Comparison of ENCODE assay signal across 8 cellular contexts in the genomic region with DNA sequence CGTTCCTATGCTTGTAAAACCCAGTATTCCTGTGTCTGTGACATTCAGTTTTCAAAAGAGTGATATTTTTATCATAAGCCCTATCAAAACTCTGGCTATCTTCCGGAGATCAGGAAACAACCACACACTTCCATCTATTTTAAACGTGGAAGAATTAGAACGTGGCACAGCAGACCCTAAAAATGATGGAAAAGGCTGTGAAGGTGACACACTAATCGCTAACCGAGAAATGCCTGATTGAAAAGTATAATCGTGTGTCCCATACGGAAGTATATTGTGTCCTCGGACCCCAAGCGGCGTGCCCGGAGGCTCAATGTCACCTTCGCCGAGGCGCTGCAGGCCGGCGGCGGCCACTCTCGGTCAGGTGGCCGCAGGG. TPM values are rescaled to one million over a fixed set of nuclear protein-coding genes. Genes with fewer than 3 reads are reported as not detected.
A peak's percentile ranks its signal among the peaks of the same experiment; 100 is the strongest.
DNase-seq lines count a peak whose midpoint lies in the region; ATAC-seq lines count a peak whose summit lies in the region.

No MANE protein-coding gene starts in this region.

- H3K4me1 Mint-ChIP-seq in natural killer cell treated with Interleukin-12 subunit alpha and Interleukin-12 subunit beta and Interleukin-15 and Interleukin-18, amount 100 ng/mL, for 72 hours (ENCODE audit: low read depth in 2 of 2) = peaks cover 17 to 22% of the 10 kb centered on the region in 2 donors

- no peaks in the 10 kb centered on the region for H3K27me3 ChIP-seq in ectodermal cell (ENCODE audit: control insufficient read depth, insufficient read depth, low read length, poor library complexity, severe bottlenecking)

- H3K4me3 ChIP-seq in ectodermal cell (ENCODE audit: insufficient read depth, low read depth, low read length) = peak overlapping the region; percentile 89

- ATAC-seq in natural killer cell treated with Interleukin-12 subunit alpha and Interleukin-12 subunit beta and Interleukin-15 and Interleukin-18, amount 100 ng/mL, for 72 hours = no peak
- no peak for ATAC-seq in HG03139 (IDR thresholded peaks at IDR 0.05; ENCODE audit: unreplicated experiment)

- peaks cover 5% of the 10 kb centered on the region for H3K36me3 Mint-ChIP-seq in natural killer cell treated with Interleukin-12 subunit alpha and Interleukin-12 subunit beta and Interleukin-15 and Interleukin-18, amount 100 ng/mL, for 72 hours

- no peaks in the 10 kb centered on the region for H3K36me3 ChIP-seq in ectodermal cell (ENCODE audit: control insufficient read depth, insufficient read depth, low read length)

- DNase-seq in DMS 273 (lab: John Stamatoyannopoulos, UW; ENCODE audit: unreplicated experiment) = peak; percentile 55
- no peak for DNase-seq in DMS 273 treated with DMSO at 0.1 percent for 48 hours (lab: John Stamatoyannopoulos, UW)
- peak; percentile 44 for DNase-seq in NOMO-1 treated with DMSO at 0.1 percent for 48 hours (lab: John Stamatoyannopoulos, UW; ENCODE audit: unreplicated experiment)
- no peak for DNase-seq in natural killer cell treated with Interleukin-12 subunit alpha and Interleukin-12 subunit beta and Interleukin-15 and Interleukin-18, amount 100 ng/mL, for 72 hours (ENCODE audit: low spot score)
- DNase-seq in retina = no peak
- DNase-seq in NCI-H187 treated with DMSO at 0.1 percent for 48 hours (lab: John Stamatoyannopoulos, UW) = no peak

- WGBS in ectodermal cell, 2 experiments = 1 to 2% methylated on average over 20 of the region's 20 CpGs

- H3K4me1 ChIP-seq in ectodermal cell (ENCODE audit: control insufficient read depth, insufficient read depth, low read length) = no peaks in the 10 kb centered on the region

- H3K4me3 Mint-ChIP-seq in natural killer cell treated with Interleukin-12 subunit alpha and Interleukin-12 subunit beta and Interleukin-15 and Interleukin-18, amount 100 ng/mL, for 72 hours = peak overlapping the region; percentile 96

- no peaks in the 10 kb centered on the region for H3K27me3 Mint-ChIP-seq in natural killer cell treated with Interleukin-12 subunit alpha and Interleukin-12 subunit beta and Interleukin-15 and Interleukin-18, amount 100 ng/mL, for 72 hours

- no peaks in the 10 kb centered on the region for H3K9me3 ChIP-seq in ectodermal cell (ENCODE audit: control insufficient read depth, low read length)

- H3K9me3 Mint-ChIP-seq in natural killer cell treated with Interleukin-12 subunit alpha and Interleukin-12 subunit beta and Interleukin-15 and Interleukin-18, amount 100 ng/mL, for 72 hours = no peaks in the 10 kb centered on the region

- H3K27ac Mint-ChIP-seq in natural killer cell treated with Interleukin-12 subunit alpha and Interleukin-12 subunit beta and Interleukin-15 and Interleukin-18, amount 100 ng/mL, for 72 hours = peak overlapping the region; percentile 73 to 90

- H3K27ac ChIP-seq in ectodermal cell (ENCODE audit: insufficient read depth, low read depth, low read length, poor library complexity, severe bottlenecking) = peak overlapping the region; percentile 89

RNA-seq across cellular contexts. Expression of a gene that starts 0.7 kb away (rescaled TPM):
- 224 TPM for polyA plus RNA-seq in ectodermal cell (2013, experiment 1 of 4)
- 224 TPM for polyA plus RNA-seq in ectodermal cell (2013, experiment 2 of 4)
- 240 TPM for polyA plus RNA-seq in ectodermal cell (2013, experiment 3 of 4)
- polyA plus RNA-seq in ectodermal cell (2013, experiment 4 of 4) = 251 TPM
- 100 to 1,000 TPM; 221 to 229 TPM for total RNA-seq in natural killer cell treated with Interleukin-12 subunit alpha and Interleukin-12 subunit beta and Interleukin-15 and Interleukin-18, amount 100 ng/mL, for 72 hours

RNA-seq across cellular contexts. Expression of a gene that starts 19.4 kb away (rescaled TPM):
- polyA plus RNA-seq in ectodermal cell (2013, experiment 1 of 4) = 8.4 TPM
- polyA plus RNA-seq in ectodermal cell (2013, experiment 2 of 4) = 6.7 TPM
- polyA plus RNA-seq in ectodermal cell (2013, experiment 3 of 4) = 7.4 TPM
- 6.8 TPM for polyA plus RNA-seq in ectodermal cell (2013, experiment 4 of 4)
- 1 to 10 TPM; 1.5 to 3.6 TPM for total RNA-seq in natural killer cell treated with Interleukin-12 subunit alpha and Interleukin-12 subunit beta and Interleukin-15 and Interleukin-18, amount 100 ng/mL, for 72 hours

RNA-seq across cellular contexts. Expression of a gene that starts 30.6 kb away (rescaled TPM):
- polyA plus RNA-seq in ectodermal cell (2013, experiment 1 of 4) = 84.5 TPM
- 80.2 TPM for polyA plus RNA-seq in ectodermal cell (2013, experiment 2 of 4)
- 70.4 TPM for polyA plus RNA-seq in ectodermal cell (2013, experiment 3 of 4)
- 80.4 TPM for polyA plus RNA-seq in ectodermal cell (2013, experiment 4 of 4)
- total RNA-seq in natural killer cell treated with Interleukin-12 subunit alpha and Interleukin-12 subunit beta and Interleukin-15 and Interleukin-18, amount 100 ng/mL, for 72 hours = 10 to 100 TPM; 49.6 to 74.3 TPM

RNA-seq across cellular contexts. Expression of a gene that starts 47.4 kb away (rescaled TPM):
- polyA plus RNA-seq in ectodermal cell (2013, experiment 1 of 4) = 40.1 TPM
- polyA plus RNA-seq in ectodermal cell (2013, experiment 2 of 4) = 43.0 TPM
- 36.0 TPM for polyA plus RNA-seq in ectodermal cell (2013, experiment 3 of 4)
- polyA plus RNA-seq in ectodermal cell (2013, experiment 4 of 4) = 43.5 TPM
- 10 to 100 TPM; 43.6 to 46.8 TPM for total RNA-seq in natural killer cell treated with Interleukin-12 subunit alpha and Interleukin-12 subunit beta and Interleukin-15 and Interleukin-18, amount 100 ng/mL, for 72 hours

RNA-seq across cellular contexts. Expression of a gene that starts 58.1 kb away (rescaled TPM):
- 27.5 TPM for polyA plus RNA-seq in ectodermal cell (2013, experiment 1 of 4)
- 26.4 TPM for polyA plus RNA-seq in ectodermal cell (2013, experiment 2 of 4)
- 19.9 TPM for polyA plus RNA-seq in ectodermal cell (2013, experiment 3 of 4)
- 23.9 TPM for polyA plus RNA-seq in ectodermal cell (2013, experiment 4 of 4)
- total RNA-seq in natural killer cell treated with Interleukin-12 subunit alpha and Interleukin-12 subunit beta and Interleukin-15 and Interleukin-18, amount 100 ng/mL, for 72 hours = 1 to 10 TPM in 1 of 2 donors, under 1 TPM in 1; 0.40 to 2.7 TPM

Comparison
In these comparisons a context has a peak if more than half of its experiments do, and no peak if none do; other contexts are left out.
1. DNase-seq: peak in DMS 273 (single experiment) and NOMO-1 treated with DMSO at 0.1 percent for 48 hours (single experiment); none in DMS 273 treated with DMSO at 0.1 percent for 48 hours (single experiment), natural killer cell treated with Interleukin-12 subunit alpha and Interleukin-12 subunit beta and Interleukin-15 and Interleukin-18, amount 100 ng/mL, for 72 hours (single experiment), retina (single experiment) and NCI-H187 treated with DMSO at 0.1 percent for 48 hours (single experiment).